In genomic region chr12:109951136-109951535, GRCh38 we compare ENCODE assay signal across 12 cellular contexts. TPM values are rescaled to one million over a fixed set of nuclear protein-coding genes. Genes with fewer than 3 reads are reported as not detected.
DNase-seq lines count a peak whose midpoint lies in the region; ATAC-seq and TF ChIP-seq lines count a peak whose summit lies in the region.
"Had no signal": no experiment of that assay in that cellular context is flagged by ENCODE, and none has a peak within 500 bp of the region (broad histone marks: within the 10 kb centered on the region; RNA-seq: fewer than 3 reads in every experiment).

No MANE protein-coding gene starts in this region.

- no peaks in the 10 kb centered on the region for H3K9me3 ChIP-seq in heart right ventricle
- no peaks in the 10 kb centered on the region for H3K9me3 ChIP-seq in thyroid gland

- ATAC-seq in heart right ventricle (no peak), Right ventricle myocardium superior (ENCODE audit: poor library complexity) (no peak)

- TF ChIP-seq POLR2A in thyroid gland (IDR thresholded peaks at IDR 0.05), result no peak

- WGBS in heart right ventricle, 2 donors, result 47 to 52% methylated on average over 5 of the region's 5 CpGs
- WGBS in thyroid gland, 2 donors, result 81% methylated on average over 5 of the region's 5 CpGs

- H3K4me3 ChIP-seq in heart right ventricle (no peak overlapping the region), kidney epithelial cell (ENCODE audit: low read depth, low read length) (no peak overlapping the region), thyroid gland (replicated peaks in 1 of 3) (no peak overlapping the region)
- H3K4me3 ChIP-seq: lung had no signal

- TF ChIP-seq CTCF in heart right ventricle (IDR thresholded peaks at IDR 0.05) (no peak), kidney epithelial cell (IDR thresholded peaks at IDR 0.05; ENCODE audit: insufficient read depth, low read length, poor library complexity, severe bottlenecking) (no peak), thyroid gland (IDR thresholded peaks at IDR 0.05) (no peak)

- peak overlapping the region in 9 of 10 donors; percentile 65 to 83 (median 76) for H3K27ac ChIP-seq in heart right ventricle
- H3K27ac ChIP-seq in thyroid gland, result peak overlapping the region; percentile 4 to 93 (median 90)

- H3K27me3 ChIP-seq in heart right ventricle (no peaks in the 10 kb centered on the region), kidney epithelial cell (ENCODE audit: control insufficient read depth, insufficient read depth, low read length) (no peaks in the 10 kb centered on the region), thyroid gland (no peaks in the 10 kb centered on the region)

- DNase-seq in heart right ventricle (no peak), Right ventricle myocardium superior (no peak), astrocyte of the hippocampus (ENCODE audit: low read depth, low spot score) (peak; percentile 88), kidney epithelial cell (ENCODE audit: low read depth) (peak; percentile 85), thyroid gland (no peak), SIG-M5 treated with dmso at 0.1 percent for 504 hours (lab: John Stamatoyannopoulos, UW; ENCODE audit: unreplicated experiment) (no peak), hippocampal formation (lab: John Stamatoyannopoulos, UW) (no peak), midbrain (lab: John Stamatoyannopoulos, UW) (no peak)
- DNase-seq: AML-193; NCI-H2107; stimulated activated CD4-positive, alpha-beta T cell treated with anti-CD3 and anti-CD28 coated beads, Interleukin-2, amount 100 ng/mL, for 48 hours had no signal

- H3K36me3 ChIP-seq in heart right ventricle (peaks cover 0 to 100% (median 47%) of the 10 kb centered on the region in 9 donors), kidney epithelial cell (ENCODE audit: control insufficient read depth, insufficient read depth, low read length) (peaks cover 4% of the 10 kb centered on the region), thyroid gland (peaks cover 23 to 24% of the 10 kb centered on the region in 2 donors)

- intact Hi-C loops in heart right ventricle (cut with DNase I) (no loop called here), Right ventricle myocardium superior (cut with DNase I) (loop anchor here (5.0 kb wide), 1 partner anchor 46 kb away; the partner anchor contains the start of genes ANKRD13A and GIT2), thyroid gland (cut with DNase I) (no loop called here)

- H3K4me1 ChIP-seq in heart right ventricle, result peaks cover 3 to 72% (median 66%) of the 10 kb centered on the region in 9 donors
- H3K4me1 ChIP-seq in thyroid gland, result peaks cover 52 to 60% of the 10 kb centered on the region in 2 donors

RNA-seq across cellular contexts. Expression of gene GIT2, which starts 45.0 kb away (rescaled TPM):
- total RNA-seq in heart right ventricle (10 to 100 TPM; 31.7 to 44.9 (median 40.1) TPM), Right ventricle myocardium superior (41.5 TPM), kidney epithelial cell (20.3 and 23.8 TPM in 2 replicates), thyroid gland (10 to 100 TPM; 54.4 to 69.4 (median 60.1) TPM)
- polyA plus RNA-seq in heart right ventricle, result 10 to 100 TPM; 17.8 to 21.5 TPM

RNA-seq across cellular contexts. Expression of gene ANKRD13A, which starts 48.1 kb away (rescaled TPM):
- total RNA-seq in heart right ventricle (10 to 100 TPM; 15.3 to 29.0 (median 18.6) TPM), Right ventricle myocardium superior (24.7 TPM), kidney epithelial cell (40.6 and 73.8 TPM in 2 replicates), thyroid gland (100 to 1,000 TPM; 125 to 167 (median 137) TPM)
- polyA plus RNA-seq in heart right ventricle, result 10 to 100 TPM; 14.0 to 25.7 TPM

RNA-seq across cellular contexts. Expression of gene TCHP, which starts 51.1 kb away (rescaled TPM):
- total RNA-seq in heart right ventricle, result 10 to 100 TPM in 4 of 10 donors, 1 to 10 TPM in 6; 7.0 to 14.1 (median 9.1) TPM
- 10 to 100 TPM in 1 of 2 donors, 1 to 10 TPM in 1; 7.3 to 13.2 TPM for polyA plus RNA-seq in heart right ventricle
- total RNA-seq in Right ventricle myocardium superior, result 8.3 TPM
- 13.0 and 15.0 TPM in 2 replicates for total RNA-seq in kidney epithelial cell
- 10 to 100 TPM; 16.4 to 25.8 (median 24.3) TPM for total RNA-seq in thyroid gland

Comparison
In these comparisons a context has a peak if more than half of its experiments do, and no peak if none do; other contexts are left out.
1. DNase-seq: peak in astrocyte of the hippocampus (single experiment) and kidney epithelial cell (single experiment); none in heart right ventricle (0 of 2), Right ventricle myocardium superior (single experiment), thyroid gland (0 of 2), SIG-M5 treated with dmso at 0.1 percent for 504 hours (single experiment), hippocampal formation (0 of 2) and midbrain (single experiment).